16 cellular contexts compared by ENCODE assay signal in genomic region chr14:63940387-63940786, GRCh38.
DNase-seq lines count a peak whose midpoint lies in the region; ATAC-seq and TF ChIP-seq lines count a peak whose summit lies in the region.
"Had no signal": no experiment of that assay in that cellular context is flagged by ENCODE, and none has a peak within 500 bp of the region (broad histone marks: within the 10 kb centered on the region; RNA-seq: fewer than 3 reads in every experiment).

No MANE protein-coding gene starts in this region.

- intact Hi-C loops in CD4-positive, alpha-beta memory T cell (cut with micrococcal nuclease) = loop anchor here (1.0 kb wide), 1 partner anchor 86 kb away; no protein-coding TSS in a partner anchor
- intact Hi-C loops in activated CD4-positive, alpha-beta memory T cell treated with anti-CD3 and anti-CD28 coated beads for 36 hours (cut with micrococcal nuclease) = no loop called here
- intact Hi-C loops in esophagus muscularis mucosa (cut with DNase I) = no loop called here
- intact Hi-C loops in left ventricle myocardium inferior (cut with micrococcal nuclease) = no loop called here

- H3K4me3 ChIP-seq in CD4-positive, alpha-beta memory T cell (ENCODE audit: low read length in 2 of 2) = no peak overlapping the region
- peak overlapping the region; percentile 32 for H3K4me3 ChIP-seq in DOHH2 (ENCODE audit: low read length)
- H3K4me3 ChIP-seq in esophagus muscularis mucosa = no peak overlapping the region
- H3K4me3 ChIP-seq in left ventricle myocardium inferior = no peak overlapping the region
- H3K4me3 ChIP-seq: gastroesophageal sphincter, Peyer's patch, spleen had no signal

- TF ChIP-seq CTCF in DOHH2 (IDR thresholded peaks at IDR 0.05; ENCODE audit: low read depth, low read length, poor library complexity, severe bottlenecking) (no peak), esophagus muscularis mucosa (IDR thresholded peaks at IDR 0.05) (no peak), left ventricle myocardium inferior (IDR thresholded peaks at IDR 0.05; ENCODE audit: borderline replicate concordance) (no peak)

- H3K27ac ChIP-seq in CD4-positive, alpha-beta memory T cell (ENCODE audit: low read depth, low read length) = peak overlapping the region; percentile 18
- H3K27ac ChIP-seq in DOHH2 (ENCODE audit: low read depth, low read length) = peak overlapping the region; percentile 66
- H3K27ac ChIP-seq in esophagus muscularis mucosa (replicated peaks in 1 of 4) = no peak overlapping the region
- H3K27ac ChIP-seq in left ventricle myocardium inferior (replicated peaks) = no peak overlapping the region
- H3K27ac ChIP-seq: gastroesophageal sphincter, neutrophil, Peyer's patch had no signal

- H3K9me3 ChIP-seq in CD4-positive, alpha-beta memory T cell (ENCODE audit: control insufficient read depth in 1 of 2, low read length in 2 of 2) = no peaks in the 10 kb centered on the region
- H3K9me3 ChIP-seq in DOHH2 (ENCODE audit: control insufficient read depth, insufficient read depth, low read length) (no peaks in the 10 kb centered on the region), esophagus muscularis mucosa (no peaks in the 10 kb centered on the region), left ventricle myocardium inferior (replicated peaks) (no peaks in the 10 kb centered on the region)
- H3K9me3 ChIP-seq: gastroesophageal sphincter, neutrophil, Peyer's patch, spleen had no signal

- no peak for TF ChIP-seq EP300 in esophagus muscularis mucosa (IDR thresholded peaks at IDR 0.05)

- H4K20me1 ChIP-seq in DOHH2 (ENCODE audit: control insufficient read depth, insufficient read depth, low read depth, low read length) = peaks cover 14% of the 10 kb centered on the region; the same call in 1 of the 2 replicates

- H3K4me3 Mint-ChIP-seq in CD4-positive, alpha-beta memory T cell = peak overlapping the region; percentile 24 to 72 (median 60)
- no peak overlapping the region for H3K4me3 Mint-ChIP-seq in activated CD4-positive, alpha-beta memory T cell treated with anti-CD3 and anti-CD28 coated beads for 36 hours
- H3K4me3 Mint-ChIP-seq: mesothelial cell of epicardium had no signal

- peak in 4 of 5 donors; percentile 23 to 37 (median 28) for DNase-seq in CD4-positive, alpha-beta memory T cell
- no peak for DNase-seq in activated CD4-positive, alpha-beta memory T cell treated with anti-CD3 and anti-CD28 coated beads for 36 hours
- DNase-seq in esophagus muscularis mucosa (ENCODE audit: extremely low spot score) (peak; percentile 64), left ventricle myocardium inferior (no peak)
- DNase-seq: activated effector memory CD4-positive, alpha-beta T cell treated with anti-CD3 and anti-CD28 coated beads, Interleukin-2, amount 50 U/mL, for 16 hours; AML-193; GF-D8; left cardiac atrium; Peyer's patch; spleen had no signal

- no peak for ATAC-seq in GM19397 (IDR thresholded peaks at IDR 0.05; ENCODE audit: unreplicated experiment)
- no peak for ATAC-seq in HG02798 (IDR thresholded peaks at IDR 0.05; ENCODE audit: poor library complexity, unreplicated experiment)
- ATAC-seq: gastroesophageal sphincter, left cardiac atrium had no signal

- H3K9me3 Mint-ChIP-seq in CD4-positive, alpha-beta memory T cell = no peaks in the 10 kb centered on the region
- H3K9me3 Mint-ChIP-seq in activated CD4-positive, alpha-beta memory T cell treated with anti-CD3 and anti-CD28 coated beads for 36 hours = no peaks in the 10 kb centered on the region
- H3K9me3 Mint-ChIP-seq: mesothelial cell of epicardium had no signal

- peaks cover 71% of the 10 kb centered on the region for H3K79me2 ChIP-seq in DOHH2 (ENCODE audit: control insufficient read depth, low read length)

- CTCF ChIA-PET in CD4-positive, alpha-beta memory T cell (lab: Charles Lee; ENCODE audit: partially characterized antibody) = interaction anchor here (0.9 to 3.2 kb wide), 6 partner anchors 50 to 140 kb away, joined by 3 to 23 read pairs (median 4); partner anchors contain the start of gene SYNE2
- CTCF ChIA-PET in activated CD4-positive, alpha-beta memory T cell treated with anti-CD3 and anti-CD28 coated beads for 36 hours (lab: Charles Lee) = interaction anchor here (0.7 kb wide), 1 partner anchor 76 kb away, joined by 3 read pairs; no protein-coding TSS in a partner anchor

- H3K36me3 ChIP-seq in CD4-positive, alpha-beta memory T cell (ENCODE audit: insufficient read depth, low read length) = peaks cover 8% of the 10 kb centered on the region
- peaks cover 55% of the 10 kb centered on the region for H3K36me3 ChIP-seq in DOHH2 (ENCODE audit: control insufficient read depth, low read length)
- peaks cover 0 to 26% (median 18%) of the 10 kb centered on the region in 4 donors for H3K36me3 ChIP-seq in esophagus muscularis mucosa
- H3K36me3 ChIP-seq in left ventricle myocardium inferior = peaks cover 26% of the 10 kb centered on the region

- peak overlapping the region; percentile 55 for H3K4me2 ChIP-seq in DOHH2 (ENCODE audit: low read length)

- TF ChIP-seq POLR2A in esophagus muscularis mucosa (IDR thresholded peaks at IDR 0.05; ENCODE audit: low read depth) = no peak

- H3K9me2 ChIP-seq in DOHH2 (replicated peaks; ENCODE audit: control insufficient read depth, low read length) = no peaks in the 10 kb centered on the region

- peaks cover 13 to 30% (median 24%) of the 10 kb centered on the region in 4 donors for H3K4me1 Mint-ChIP-seq in CD4-positive, alpha-beta memory T cell
- peaks cover 25% of the 10 kb centered on the region for H3K4me1 Mint-ChIP-seq in activated CD4-positive, alpha-beta memory T cell treated with anti-CD3 and anti-CD28 coated beads for 36 hours (ENCODE audit: low read depth)
- H3K4me1 Mint-ChIP-seq: mesothelial cell of epicardium had no signal

- no peaks in the 10 kb centered on the region for H3K27me3 Mint-ChIP-seq in CD4-positive, alpha-beta memory T cell
- no peaks in the 10 kb centered on the region for H3K27me3 Mint-ChIP-seq in activated CD4-positive, alpha-beta memory T cell treated with anti-CD3 and anti-CD28 coated beads for 36 hours

- 79% methylated on average over 4 of the region's 4 CpGs for WGBS in esophagus muscularis mucosa

- peaks cover 58% of the 10 kb centered on the region for H3K4me1 ChIP-seq in CD4-positive, alpha-beta memory T cell (ENCODE audit: insufficient read depth, low read length)
- H3K4me1 ChIP-seq in DOHH2 (ENCODE audit: control insufficient read depth, low read length) (peaks cover 60% of the 10 kb centered on the region), esophagus muscularis mucosa (no peaks in the 10 kb centered on the region), left ventricle myocardium inferior (peaks cover 3% of the 10 kb centered on the region)
- H3K4me1 ChIP-seq: gastroesophageal sphincter had no signal

- H3K27ac Mint-ChIP-seq in CD4-positive, alpha-beta memory T cell = peak overlapping the region in 6 of 7 donors; percentile 77 to 88 (median 87)
- H3K27ac Mint-ChIP-seq in activated CD4-positive, alpha-beta memory T cell treated with anti-CD3 and anti-CD28 coated beads for 36 hours = peak overlapping the region; percentile 35
- H3K27ac Mint-ChIP-seq: mesothelial cell of epicardium had no signal

- H3K36me3 Mint-ChIP-seq in CD4-positive, alpha-beta memory T cell = peaks cover 14 to 24% of the 10 kb centered on the region in 2 donors
- peaks cover 17% of the 10 kb centered on the region for H3K36me3 Mint-ChIP-seq in activated CD4-positive, alpha-beta memory T cell treated with anti-CD3 and anti-CD28 coated beads for 36 hours

- H3K27me3 ChIP-seq in CD4-positive, alpha-beta memory T cell (ENCODE audit: insufficient read depth, low read length) = no peaks in the 10 kb centered on the region
- H3K27me3 ChIP-seq in DOHH2 (ENCODE audit: control insufficient read depth, low read length) = no peaks in the 10 kb centered on the region
- no peaks in the 10 kb centered on the region for H3K27me3 ChIP-seq in esophagus muscularis mucosa
- H3K27me3 ChIP-seq in left ventricle myocardium inferior (ENCODE audit: low read depth) = no peaks in the 10 kb centered on the region
- H3K27me3 ChIP-seq: gastroesophageal sphincter, neutrophil, Peyer's patch, spleen had no signal

- POLR2A ChIA-PET in CD4-positive, alpha-beta memory T cell (lab: Charles Lee; ENCODE audit: partially characterized antibody) = interaction anchor here (0.9 to 4.7 kb wide), 12 partner anchors 8 to 87 kb away, joined by 3 to 57 read pairs (median 4); partner anchors contain the start of gene SYNE2
- POLR2A ChIA-PET in activated CD4-positive, alpha-beta memory T cell treated with anti-CD3 and anti-CD28 coated beads for 36 hours (lab: Charles Lee) = interaction anchor here (0.7 kb wide), 1 partner anchor 208 kb away, joined by 3 read pairs; no protein-coding TSS in a partner anchor

- peaks cover 11% of the 10 kb centered on the region; the same call in 1 of the 2 replicates for H3F3A ChIP-seq in DOHH2 (ENCODE audit: control insufficient read depth, insufficient read depth)

Comparison
In these comparisons a context has a peak if more than half of its experiments do, and no peak if none do; other contexts are left out.
1. DNase-seq: peak in CD4-positive, alpha-beta memory T cell (4 of 5) and esophagus muscularis mucosa (single experiment); none in activated CD4-positive, alpha-beta memory T cell treated with anti-CD3 and anti-CD28 coated beads for 36 hours (single experiment) and left ventricle myocardium inferior (single experiment).
2. H3K27ac ChIP-seq: peak in CD4-positive, alpha-beta memory T cell (single experiment) and DOHH2 (single experiment); none in esophagus muscularis mucosa (0 of 4) and left ventricle myocardium inferior (single experiment).